ENCODE assay signal across 25 cellular contexts in the genomic region with DNA sequence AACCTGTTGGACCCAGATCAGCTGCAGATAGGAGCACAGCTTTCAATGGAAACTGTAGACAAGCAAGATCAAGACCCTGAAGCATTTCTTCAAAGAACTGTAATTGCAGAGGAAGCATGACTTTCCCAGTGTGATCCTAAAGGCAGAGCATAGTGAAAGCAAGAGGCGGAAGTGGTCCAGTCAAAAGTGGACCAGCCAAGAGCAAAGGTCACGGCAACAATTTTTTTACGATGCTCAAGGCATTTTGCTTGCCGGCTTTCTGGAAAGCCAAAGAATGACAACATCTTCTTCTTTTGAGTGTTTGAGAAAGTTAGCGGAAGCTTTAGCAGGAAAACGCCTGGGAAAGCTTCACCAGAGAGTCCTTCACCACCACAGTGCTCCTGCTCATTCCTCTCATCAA.
DNase-seq lines count a peak whose midpoint lies in the region; TF ChIP-seq lines count a peak whose summit lies in the region.
"Had no signal": no experiment of that assay in that cellular context is flagged by ENCODE, and none has a peak within 500 bp of the region (broad histone marks: within the 10 kb centered on the region; RNA-seq: fewer than 3 reads in every experiment).

No MANE protein-coding gene starts in this region.

- H3K36me3 Mint-ChIP-seq in neural progenitor cell: no peaks in the 10 kb centered on the region

- H2BK15ac ChIP-seq in neuronal stem cell (ENCODE audit: low read length) (no peak overlapping the region), mesendoderm (replicated peaks; ENCODE audit: low read depth) (no peak overlapping the region)

- no peak overlapping the region for H4K5ac ChIP-seq in mesendoderm (ENCODE audit: low read length)

- H3K4me1 Mint-ChIP-seq in neural progenitor cell: peaks cover 7% of the 10 kb centered on the region

- H2BK5ac ChIP-seq in neuronal stem cell (ENCODE audit: low read length) (no peak overlapping the region), mesendoderm (ENCODE audit: low read length) (no peak overlapping the region)

- H3K4me2 ChIP-seq in neuronal stem cell (ENCODE audit: insufficient read depth, low read length, poor library complexity, severe bottlenecking) (no peak overlapping the region), neural progenitor cell (no peak overlapping the region), mesendoderm (ENCODE audit: low read length) (no peak overlapping the region)
- H3K4me2 ChIP-seq: A549; BLaER1 treated with 17β-estradiol and CSF1 and Interleukin-3, amounts not matched to agents 10 nM and 100 nM had no signal

- no CpG with 5 or more reads among the region's 6 CpGs for WGBS in neuronal stem cell (ENCODE audit: extremely low coverage in 2 of 2, insufficient read length in 2 of 2, insufficient replicate concordance in 1 of 2), 2 donors
- no CpG with 5 or more reads among the region's 6 CpGs for WGBS in mesendoderm (ENCODE audit: extremely low coverage, insufficient coverage, low lambda C conversion rate)

- no peaks in the 10 kb centered on the region for H3K27me3 Mint-ChIP-seq in neural progenitor cell (ENCODE audit: insufficient read depth, low read depth)

- H3K23ac ChIP-seq in neuronal stem cell (ENCODE audit: low read depth, low read length, poor library complexity): no peak overlapping the region
- H3K23ac ChIP-seq in mesendoderm (ENCODE audit: low read length): no peak overlapping the region

- no peak overlapping the region for H3K9ac ChIP-seq in neuronal stem cell (ENCODE audit: low read depth, low read length, poor library complexity)
- H3K9ac ChIP-seq in neural progenitor cell: no peak overlapping the region
- H3K9ac ChIP-seq in mesendoderm (ENCODE audit: low read length): no peak overlapping the region
- H3K9ac ChIP-seq: BLaER1 treated with 17β-estradiol and CSF1 and Interleukin-3, amounts not matched to agents 10 nM and 100 nM had no signal

- no peak overlapping the region for H3K18ac ChIP-seq in neuronal stem cell (ENCODE audit: low read length)
- no peak overlapping the region for H3K18ac ChIP-seq in mesendoderm (ENCODE audit: low read length)

- no peaks in the 10 kb centered on the region for H3K9me3 ChIP-seq in neuronal stem cell (replicated peaks in 1 of 2; ENCODE audit: control insufficient read depth in 2 of 2, insufficient read depth in 1 of 2, low read depth in 1 of 2, low read length in 2 of 2)
- H3K9me3 ChIP-seq in neural progenitor cell (ENCODE audit: low read depth): no peaks in the 10 kb centered on the region
- H3K9me3 ChIP-seq: A549; BLaER1 treated with 17β-estradiol and CSF1 and Interleukin-3, amounts not matched to agents 10 nM and 100 nM; Peyer's patch had no signal

- H3K27ac ChIP-seq in neuronal stem cell (replicated peaks; ENCODE audit: low read length) (no peak overlapping the region), neural progenitor cell (no peak overlapping the region), mesendoderm (ENCODE audit: low read depth, low read length) (no peak overlapping the region)
- H3K27ac ChIP-seq: A549; BLaER1 treated with 17β-estradiol and CSF1 and Interleukin-3, amounts not matched to agents 10 nM and 100 nM; Peyer's patch; SK-N-MC had no signal

- H4K20me1 ChIP-seq in neural progenitor cell (ENCODE audit: low read depth): no peaks in the 10 kb centered on the region
- H4K20me1 ChIP-seq: BLaER1 treated with 17β-estradiol and CSF1 and Interleukin-3, amounts not matched to agents 10 nM and 100 nM had no signal

- H4K91ac ChIP-seq in neuronal stem cell (ENCODE audit: low read depth, low read length, poor library complexity): no peak overlapping the region

- H3K36me3 ChIP-seq in neuronal stem cell (replicated peaks in 1 of 2; ENCODE audit: control insufficient read depth in 2 of 2, insufficient read depth in 2 of 2, low read length in 2 of 2) (no peaks in the 10 kb centered on the region), neural progenitor cell (no peaks in the 10 kb centered on the region), mesendoderm (ENCODE audit: control insufficient read depth, insufficient read depth, low read length) (no peaks in the 10 kb centered on the region)
- H3K36me3 ChIP-seq: Peyer's patch had no signal

- no peak overlapping the region for H4K8ac ChIP-seq in neuronal stem cell (ENCODE audit: low read depth, low read length)
- H4K8ac ChIP-seq in mesendoderm (ENCODE audit: low read depth, low read length): no peak overlapping the region

- H2AFZ ChIP-seq in neuronal stem cell (ENCODE audit: low read length): peak overlapping the region; percentile 29
- H2AFZ ChIP-seq in neural progenitor cell (replicated peaks): no peak overlapping the region

- no peak for TF ChIP-seq CTCF in neural progenitor cell (IDR thresholded peaks at IDR 0.05)

- H3K4me3 Mint-ChIP-seq in neural progenitor cell: no peak overlapping the region
- H3K4me3 Mint-ChIP-seq: CD4-positive, alpha-beta T cell had no signal

- DNase-seq in EL (peak; percentile 37), MV-4-11 (lab: John Stamatoyannopoulos, UW) (peak; percentile 13), foreskin melanocyte (peak; percentile 57), neuronal stem cell (ENCODE audit: low spot score) (no peak), NCI-H446 treated with DMSO at 0.1 percent for 48 hours (lab: John Stamatoyannopoulos, UW) (no peak), neural progenitor cell (ENCODE audit: low spot score) (no peak), mesendoderm (no peak)
- no peak for DNase-seq in NK-92 treated with Interleukin-12 subunit alpha and Interleukin-12 subunit beta, amount 100 ng/mL, for 24 hours (lab: John Stamatoyannopoulos, UW)
- DNase-seq: AML-193; CD4-positive, alpha-beta T cell; KBM-7; MM.1S; NCI-H1048; NCI-H1417; NCI-H1694; NCI-H2081; NCI-H2227 treated with DMSO at 0.1 percent for 48 hours; NCI-H510A; NCI-H69; OCI-M1; Peyer's patch; SIG-M5 had no signal

- H3K79me1 ChIP-seq in neuronal stem cell (ENCODE audit: low read depth, low read length) (no peaks in the 10 kb centered on the region), mesendoderm (ENCODE audit: low read length) (no peaks in the 10 kb centered on the region)

- H3K9me3 Mint-ChIP-seq in neural progenitor cell: no peaks in the 10 kb centered on the region
- H3K9me3 Mint-ChIP-seq: CD4-positive, alpha-beta T cell had no signal

- no peak overlapping the region for H3K56ac ChIP-seq in mesendoderm (ENCODE audit: low read length)

- H3F3A ChIP-seq in neural progenitor cell (ENCODE audit: low read depth): no peaks in the 10 kb centered on the region

- H3K4me3 ChIP-seq in neuronal stem cell (ENCODE audit: low read length in 2 of 2) (no peak overlapping the region), neural progenitor cell (no peak overlapping the region), mesendoderm (ENCODE audit: low read length) (no peak overlapping the region)
- H3K4me3 ChIP-seq: A549; BLaER1 treated with 17β-estradiol and CSF1 and Interleukin-3, amounts not matched to agents 10 nM and 100 nM; Peyer's patch; SK-N-MC had no signal

- H3K27ac Mint-ChIP-seq in neural progenitor cell: no peak overlapping the region
- H3K27ac Mint-ChIP-seq: CD4-positive, alpha-beta T cell had no signal

- H3K4me1 ChIP-seq in neuronal stem cell (ENCODE audit: control insufficient read depth in 2 of 2, insufficient read depth in 1 of 2, low read depth in 1 of 2, low read length in 2 of 2) (peaks cover 0 to 2% of the 10 kb centered on the region in 2 donors), neural progenitor cell (peaks cover 3% of the 10 kb centered on the region), mesendoderm (ENCODE audit: control insufficient read depth, low read depth, low read length) (no peaks in the 10 kb centered on the region)
- H3K4me1 ChIP-seq: A549; BLaER1 treated with 17β-estradiol and CSF1 and Interleukin-3, amounts not matched to agents 10 nM and 100 nM; Peyer's patch had no signal

- H3K4ac ChIP-seq in neuronal stem cell (ENCODE audit: low read length): no peak overlapping the region
- H3K4ac ChIP-seq in mesendoderm (ENCODE audit: low read depth, low read length): no peak overlapping the region

- H3K27me3 ChIP-seq in neuronal stem cell (ENCODE audit: control insufficient read depth in 3 of 3, insufficient read depth in 3 of 3, low read depth in 1 of 3, low read length in 3 of 3) (no peaks in the 10 kb centered on the region), neural progenitor cell (no peaks in the 10 kb centered on the region), mesendoderm (ENCODE audit: insufficient read depth, low read length, poor library complexity) (no peaks in the 10 kb centered on the region)
- H3K27me3 ChIP-seq: BLaER1 treated with 17β-estradiol and CSF1 and Interleukin-3, amounts not matched to agents 10 nM and 100 nM; Peyer's patch had no signal

- H2BK120ac ChIP-seq in neuronal stem cell (ENCODE audit: low read depth, low read length) (no peak overlapping the region), mesendoderm (ENCODE audit: low read depth, low read length) (no peak overlapping the region)

- no peak overlapping the region for H3K14ac ChIP-seq in neuronal stem cell (ENCODE audit: low read length)

- H3K79me2 ChIP-seq in neural progenitor cell (ENCODE audit: low read depth): no peaks in the 10 kb centered on the region
- H3K79me2 ChIP-seq in mesendoderm (ENCODE audit: control insufficient read depth, insufficient read depth, low read length): no peaks in the 10 kb centered on the region

- H2BK12ac ChIP-seq in neuronal stem cell (ENCODE audit: low read length): no peak overlapping the region

- no peak overlapping the region for H2AK5ac ChIP-seq in neuronal stem cell (ENCODE audit: low read depth, low read length)
- no peak overlapping the region for H2AK5ac ChIP-seq in mesendoderm (ENCODE audit: low read length)

Comparison
In these comparisons a context has a peak if more than half of its experiments do, and no peak if none do; other contexts are left out.
1. DNase-seq: peak in EL (single experiment), MV-4-11 (single experiment) and foreskin melanocyte (single experiment); none in neuronal stem cell (single experiment), NCI-H446 treated with DMSO at 0.1 percent for 48 hours (single experiment), neural progenitor cell (single experiment), NK-92 treated with Interleukin-12 subunit alpha and Interleukin-12 subunit beta, amount 100 ng/mL, for 24 hours (single experiment) and mesendoderm (single experiment).